Comparison of ENCODE assay signal across 18 cellular contexts in genomic region chr1:27855085-27855484, GRCh38. TPM values are rescaled to one million over a fixed set of nuclear protein-coding genes. Genes with fewer than 3 reads are reported as not detected.
DNase-seq lines count a peak whose midpoint lies in the region; ATAC-seq, FAIRE-seq and TF ChIP-seq lines count a peak whose summit lies in the region.
"Had no signal": no experiment of that assay in that cellular context is flagged by ENCODE, and none has a peak within 500 bp of the region (broad histone marks: within the 10 kb centered on the region; RNA-seq: fewer than 3 reads in every experiment).

No MANE protein-coding gene starts in this region.

- no peaks in the 10 kb centered on the region for H3K4me1 ChIP-seq in HEK293 (ENCODE audit: control insufficient read depth, insufficient read depth, low read length)

- H3K9me3 ChIP-seq in HEK293 (ENCODE audit: control insufficient read depth, insufficient read depth, low read depth, low read length) (no peaks in the 10 kb centered on the region), WERI-Rb-1 (ENCODE audit: severe bottlenecking) (no peaks in the 10 kb centered on the region)

- H3K27ac ChIP-seq in HEK293 (ENCODE audit: extremely low read depth, low read depth, low read length) (no peak overlapping the region), WERI-Rb-1 (0 out of 2 replicates have a peak overlapping the region, but pooled peaks have one; percentile 42)

- H3K9me3 Mint-ChIP-seq in glutamatergic neuron (ENCODE audit: unreplicated experiment) = peaks cover 4% of the 10 kb centered on the region
- H3K9me3 Mint-ChIP-seq: CD4-positive, alpha-beta memory T cell had no signal

- H3K4me1 Mint-ChIP-seq in glutamatergic neuron (ENCODE audit: low read depth, unreplicated experiment) = peaks cover 6% of the 10 kb centered on the region

- CTCF ChIA-PET in HEK293 (lab: Yijun Ruan, JAX) = no interaction called here

- no peak for FAIRE-seq in RCC 7860 (lab: Jason Lieb, UNC)
- FAIRE-seq: GM12891, GM18507 had no signal

- TF ChIP-seq CTCF in HEK293 (tag by site-specific recombination; IDR thresholded peaks at IDR 0.05) (no peak), WERI-Rb-1 (IDR thresholded peaks at IDR 0.05; ENCODE audit: low read depth, low read length) (no peak), glutamatergic neuron (IDR thresholded peaks at IDR 0.05; ENCODE audit: partially characterized antibody, unreplicated experiment) (no peak)

- H3K4me3 ChIP-seq in HEK293 (ENCODE audit: low read depth, low read length) = no peak overlapping the region
- no peak overlapping the region for H3K4me3 ChIP-seq in WERI-Rb-1 (ENCODE audit: low read depth, low read length)
- H3K4me3 ChIP-seq: GM23338 had no signal

- H3K27me3 Mint-ChIP-seq in glutamatergic neuron (ENCODE audit: unreplicated experiment) = peaks cover 3% of the 10 kb centered on the region
- H3K27me3 Mint-ChIP-seq: CD4-positive, alpha-beta memory T cell had no signal

- DNase-seq in WERI-Rb-1 = no peak
- no peak for DNase-seq in glutamatergic neuron
- no peak for DNase-seq in RCC 7860 (ENCODE audit: low spot score)
- DNase-seq in activated CD4-positive, alpha-beta T cell treated with anti-CD3 and anti-CD28 coated beads for 48 hours = no peak
- DNase-seq: C1 segment of cervical spinal cord; Calu3; CD4-positive, alpha-beta memory T cell; COR-L47; DMS53; DMS79 treated with DMSO at 0.1 percent for 48 hours; GF-D8; H9 had no signal

- H3K27ac Mint-ChIP-seq in glutamatergic neuron (ENCODE audit: unreplicated experiment) = peak overlapping the region; percentile 76
- H3K27ac Mint-ChIP-seq: CD4-positive, alpha-beta memory T cell; GM23338 had no signal

- POLR2A ChIA-PET in HEK293 (lab: Yijun Ruan, JAX) = no interaction called here

- H3K36me3 Mint-ChIP-seq in glutamatergic neuron (ENCODE audit: unreplicated experiment) = peaks cover 13% of the 10 kb centered on the region

- no peak for ATAC-seq in HG02981 (IDR thresholded peaks at IDR 0.05; ENCODE audit: unreplicated experiment)
- ATAC-seq: GM23338 had no signal

- H3K4me3 Mint-ChIP-seq in glutamatergic neuron (ENCODE audit: unreplicated experiment) = no peak overlapping the region
- H3K4me3 Mint-ChIP-seq: CD4-positive, alpha-beta memory T cell; GM23338; H9 had no signal

- peaks cover 2 to 19% of the 10 kb centered on the region in 2 experiments for H3K36me3 ChIP-seq in HEK293 (ENCODE audit: control insufficient read depth in 2 of 2, insufficient read depth in 1 of 2, low read length in 2 of 2)
- peaks cover 8% of the 10 kb centered on the region for H3K36me3 ChIP-seq in WERI-Rb-1

- H3K27me3 ChIP-seq in WERI-Rb-1 (ENCODE audit: insufficient read depth, low read depth, severe bottlenecking) = no peaks in the 10 kb centered on the region

TF ChIP-seq in HEK293, 187 proteins besides CTCF, POLR2A, EP300 and RAD21:
- TF ChIP-seq PRDM10 (tag by site-specific recombination; IDR thresholded peaks at IDR 0.05) = no peak
- TF ChIP-seq ZSCAN5A (tag by site-specific recombination; IDR thresholded peaks at IDR 0.05) = 0 out of 2 replicates have a peak, but pooled peaks have one; percentile 18

RNA-seq across cellular contexts. Expression of gene THEMIS2, which starts 17.3 kb away (rescaled TPM):
- 4.6 TPM for total RNA-seq in glutamatergic neuron (ENCODE audit: unreplicated experiment)
- total RNA-seq: A172 had no signal

RNA-seq across cellular contexts. Expression of gene PPP1R8, which starts 24.5 kb away (rescaled TPM):
- 60.2 TPM for total RNA-seq in glutamatergic neuron (ENCODE audit: unreplicated experiment)

RNA-seq across cellular contexts. Expression of gene RPA2, which starts 59.3 kb away (rescaled TPM):
- total RNA-seq in glutamatergic neuron (ENCODE audit: unreplicated experiment) = 22.6 TPM
